ENCODE assay signal across 17 cellular contexts in genomic region chr2:238855891-238856580, GRCh38. TPM values are rescaled to one million over a fixed set of nuclear protein-coding genes. Genes with fewer than 3 reads are reported as not detected.
"Had no signal": no experiment of that assay in that cellular context is flagged by ENCODE, and none has a peak within 500 bp of the region (broad histone marks: within the 10 kb centered on the region; RNA-seq: fewer than 3 reads in every experiment).

No MANE protein-coding gene starts in this region.

- H3K4me3 ChIP-seq: left lung, tibial nerve had no signal

- DNase-seq: activated CD4-positive, alpha-beta T cell treated with anti-CD3 and anti-CD28 coated beads for 4 hours; activated CD8-positive, alpha-beta T cell treated with anti-CD3 and anti-CD28 coated beads for 36 hours; activated naive CD4-positive, alpha-beta T cell treated with Interleukin-2 at 50 U/mL for 16 hours; aorta; cerebellar nuclear complex; effector CD8-positive, alpha-beta T cell; left lung; naive thymus-derived CD8-positive, alpha-beta T cell; retina; stimulated activated CD4-positive, alpha-beta T cell treated with anti-CD3 and anti-CD28 coated beads, Interleukin-15, amount 100 ng/mL, for 24 hours; stimulated activated CD4-positive, alpha-beta T cell treated with anti-CD3 and anti-CD28 coated beads, Interleukin-4, amount 100 ng/mL, for 1 hour; stimulated activated naive B cell treated with anti-CD40 and anti-IgM and Interleukin-4, amounts not matched to agents 10 μg/mL and 1 μg/mL and 100 μg/mL, for 72 hours had no signal

- H3K9ac ChIP-seq: parathyroid adenoma had no signal

- H3K9me3 ChIP-seq: left lung, tibial nerve had no signal

- H3K27ac ChIP-seq: left lung, neutrophil, parathyroid adenoma, tibial nerve had no signal

- H3K36me3 ChIP-seq: left lung, neutrophil, tibial nerve had no signal

- H3K4me1 ChIP-seq: parathyroid adenoma, tibial nerve had no signal

RNA-seq across cellular contexts. Expression of gene TWIST2, which starts 8.2 kb away (rescaled TPM):
- total RNA-seq: activated CD8-positive, alpha-beta T cell treated with anti-CD3 and anti-CD28 coated beads for 36 hours; activated T-helper 17 cell treated with anti-CD3 and anti-CD28 coated beads, Interleukin-2, amount 50 U/mL, for 72 hours; naive thymus-derived CD8-positive, alpha-beta T cell; T-helper 2 cell treated with Interferon-gamma antibody and Interleukin-4, amounts not matched to agents 100 ng/mL and 5 ng/mL, for 36 hours had no signal
- polyA plus RNA-seq: naive thymus-derived CD8-positive, alpha-beta T cell had no signal
